12 cellular contexts compared by ENCODE assay signal in the genomic region with DNA sequence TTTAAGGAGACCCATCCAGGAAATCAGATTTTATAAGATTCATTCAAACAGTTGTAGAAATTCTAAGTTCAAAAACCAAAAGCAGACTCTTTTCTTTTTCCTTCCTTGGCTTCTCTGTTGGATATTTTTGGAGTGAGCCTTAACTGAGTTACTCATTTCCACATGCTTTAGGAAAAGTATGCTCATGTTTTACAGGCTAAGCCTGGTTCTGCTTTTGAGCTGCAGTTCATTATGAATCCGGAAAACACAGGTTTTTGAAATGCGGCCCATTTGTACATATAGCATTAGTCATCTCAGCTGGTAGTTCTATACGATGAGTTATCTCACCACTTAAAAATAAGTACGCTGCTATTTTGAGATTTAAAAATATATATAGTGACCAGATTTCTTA.
DNase-seq lines count a peak whose midpoint lies in the region; ATAC-seq and TF ChIP-seq lines count a peak whose summit lies in the region.
"Had no signal": no experiment of that assay in that cellular context is flagged by ENCODE, and none has a peak within 500 bp of the region (broad histone marks: within the 10 kb centered on the region; RNA-seq: fewer than 3 reads in every experiment).

No MANE protein-coding gene starts in this region.

- TF ChIP-seq CTCF in MCF 10A (IDR thresholded peaks at IDR 0.05; ENCODE audit: unreplicated experiment) (no peak), left lung (IDR thresholded peaks at IDR 0.05) (no peak), thoracic aorta (IDR thresholded peaks at IDR 0.05) (no peak), upper lobe of right lung (IDR thresholded peaks at IDR 0.05) (no peak)

- peaks cover 24% of the 10 kb centered on the region for H3K36me3 Mint-ChIP-seq in MCF 10A (ENCODE audit: insufficient read depth, unreplicated experiment)
- no peaks in the 10 kb centered on the region for H3K36me3 Mint-ChIP-seq in activated CD8-positive, alpha-beta memory T cell treated with anti-CD3 and anti-CD28 coated beads, Interleukin-2, amount 10 ng/mL, durations not matched to agents 7 days and 5 days

- intact Hi-C loops in MCF 10A (cut with micrococcal nuclease) = loop anchor here (2.0 to 5.0 kb wide), 2 partner anchors 54 to 67 kb away; no protein-coding TSS in a partner anchor
- intact Hi-C loops in left lung (cut with DNase I) = no loop called here
- intact Hi-C loops in upper lobe of right lung (cut with DNase I) = no loop called here

- peaks cover 51% of the 10 kb centered on the region for H3K4me1 Mint-ChIP-seq in MCF 10A (ENCODE audit: insufficient read depth, unreplicated experiment)
- no peaks in the 10 kb centered on the region for H3K4me1 Mint-ChIP-seq in activated CD8-positive, alpha-beta memory T cell treated with anti-CD3 and anti-CD28 coated beads, Interleukin-2, amount 10 ng/mL, durations not matched to agents 7 days and 5 days

- DNase-seq in M059J (ENCODE audit: low read depth) = peak; percentile 73
- DNase-seq in MCF 10A (ENCODE audit: unreplicated experiment) = peak; percentile 81
- no peak for DNase-seq in left lung
- no peak for DNase-seq in thoracic aorta (ENCODE audit: low spot score)
- DNase-seq in upper lobe of right lung = no peak
- no peak for DNase-seq in activated CD8-positive, alpha-beta memory T cell treated with anti-CD3 and anti-CD28 coated beads, Interleukin-2, amount 10 ng/mL, durations not matched to agents 7 days and 5 days
- DNase-seq in NCI-H1048 (lab: John Stamatoyannopoulos, UW) = no peak
- DNase-seq: activated T-cell treated with anti-CD3 and anti-CD28 coated beads, Interleukin-2, amount 50 U/mL, for 72 hours; Peyer's patch; spleen had no signal

- H3K27ac ChIP-seq in left lung (peak overlapping the region; percentile 25 to 41), thoracic aorta (peak overlapping the region; percentile 84 to 91), upper lobe of right lung (no peak overlapping the region)
- H3K27ac ChIP-seq: spleen had no signal

- H3K4me1 ChIP-seq in left lung (peaks cover 0 to 5% of the 10 kb centered on the region in 2 donors), thoracic aorta (ENCODE audit: control insufficient read depth in 1 of 2, low read depth in 2 of 2) (peaks cover 30 to 60% of the 10 kb centered on the region in 2 donors), upper lobe of right lung (no peaks in the 10 kb centered on the region)
- H3K4me1 ChIP-seq: Peyer's patch, spleen had no signal

- H3K27me3 Mint-ChIP-seq in MCF 10A (ENCODE audit: insufficient read depth, unreplicated experiment) = no peaks in the 10 kb centered on the region
- peaks cover 13% of the 10 kb centered on the region for H3K27me3 Mint-ChIP-seq in activated CD8-positive, alpha-beta memory T cell treated with anti-CD3 and anti-CD28 coated beads, Interleukin-2, amount 10 ng/mL, durations not matched to agents 7 days and 5 days

- peak overlapping the region; percentile 57 for H3K4me3 Mint-ChIP-seq in MCF 10A (ENCODE audit: unreplicated experiment)
- no peak overlapping the region for H3K4me3 Mint-ChIP-seq in activated CD8-positive, alpha-beta memory T cell treated with anti-CD3 and anti-CD28 coated beads, Interleukin-2, amount 10 ng/mL, durations not matched to agents 7 days and 5 days
- H3K4me3 Mint-ChIP-seq: activated T-cell treated with anti-CD3 and anti-CD28 coated beads, Interleukin-2, amount 50 U/mL, for 72 hours had no signal

- BruUV-seq in MCF 10A (replicated peaks; lab: Mats Ljungman, UMichigan) = no TSS peak

- CTCF ChIA-PET in MCF 10A (lab: Yijun Ruan, JAX) = interaction anchor here (0.9 to 2.3 kb wide), 6 partner anchors 9 to 72 kb away, joined by 3 to 8 read pairs (median 4); no protein-coding TSS in a partner anchor
- CTCF ChIA-PET in activated CD8-positive, alpha-beta memory T cell treated with anti-CD3 and anti-CD28 coated beads, Interleukin-2, amount 10 ng/mL, durations not matched to agents 7 days and 5 days (lab: Charles Lee) = interaction anchor here (1.6 kb wide), 1 partner anchor 11 kb away, joined by 3 read pairs; no protein-coding TSS in a partner anchor

- peak overlapping the region; percentile 93 for H3K27ac Mint-ChIP-seq in MCF 10A (ENCODE audit: low read depth, unreplicated experiment)
- no peak overlapping the region for H3K27ac Mint-ChIP-seq in activated CD8-positive, alpha-beta memory T cell treated with anti-CD3 and anti-CD28 coated beads, Interleukin-2, amount 10 ng/mL, durations not matched to agents 7 days and 5 days
- H3K27ac Mint-ChIP-seq: activated T-cell treated with anti-CD3 and anti-CD28 coated beads, Interleukin-2, amount 50 U/mL, for 72 hours had no signal

- H3K27me3 ChIP-seq in left lung = no peaks in the 10 kb centered on the region
- no peaks in the 10 kb centered on the region for H3K27me3 ChIP-seq in thoracic aorta (replicated peaks; ENCODE audit: insufficient read depth)
- no peaks in the 10 kb centered on the region for H3K27me3 ChIP-seq in upper lobe of right lung
- H3K27me3 ChIP-seq: Peyer's patch, spleen had no signal

- H3K36me3 ChIP-seq in left lung = no peaks in the 10 kb centered on the region
- no peaks in the 10 kb centered on the region for H3K36me3 ChIP-seq in thoracic aorta
- H3K36me3 ChIP-seq in upper lobe of right lung = no peaks in the 10 kb centered on the region
- H3K36me3 ChIP-seq: Peyer's patch, spleen had no signal

- H3K9me3 Mint-ChIP-seq in MCF 10A (ENCODE audit: unreplicated experiment) = no peaks in the 10 kb centered on the region
- H3K9me3 Mint-ChIP-seq in activated CD8-positive, alpha-beta memory T cell treated with anti-CD3 and anti-CD28 coated beads, Interleukin-2, amount 10 ng/mL, durations not matched to agents 7 days and 5 days (ENCODE audit: low read depth) = no peaks in the 10 kb centered on the region
- H3K9me3 Mint-ChIP-seq: activated T-cell treated with anti-CD3 and anti-CD28 coated beads, Interleukin-2, amount 50 U/mL, for 72 hours had no signal

- ATAC-seq in left lung (peak; percentile 51), thoracic aorta (ENCODE audit: insufficient number of reproducible peaks, low FRiP score, low read depth) (peak; percentile 12), upper lobe of right lung (no peak)
- no peak for ATAC-seq in activated CD8-positive, alpha-beta memory T cell treated with anti-CD3 and anti-CD28 coated beads, Interleukin-2, amount 10 ng/mL, durations not matched to agents 7 days and 5 days
- ATAC-seq: activated T-cell treated with anti-CD3 and anti-CD28 coated beads, Interleukin-2, amount 50 U/mL, for 72 hours; HCT116; K562 had no signal

- H3K9me3 ChIP-seq in left lung (no peaks in the 10 kb centered on the region), thoracic aorta (no peaks in the 10 kb centered on the region), upper lobe of right lung (no peaks in the 10 kb centered on the region)
- H3K9me3 ChIP-seq: Peyer's patch, spleen had no signal

- POLR2A ChIA-PET in MCF 10A (lab: Yijun Ruan, JAX) = interaction anchor here (0.6 to 4.7 kb wide), 26 partner anchors 11 to 250 kb away, joined by 3 to 139 read pairs (median 4); no protein-coding TSS in a partner anchor

- no peak overlapping the region for H3K4me3 ChIP-seq in left lung
- peak overlapping the region; percentile 69 for H3K4me3 ChIP-seq in thoracic aorta
- no peak overlapping the region for H3K4me3 ChIP-seq in upper lobe of right lung
- H3K4me3 ChIP-seq: K562, Peyer's patch, spleen had no signal

Comparison
In these comparisons a context has a peak if more than half of its experiments do, and no peak if none do; other contexts are left out.
1. DNase-seq: peak in M059J (single experiment) and MCF 10A (single experiment); none in left lung (0 of 2), thoracic aorta (single experiment), upper lobe of right lung (single experiment), activated CD8-positive, alpha-beta memory T cell treated with anti-CD3 and anti-CD28 coated beads, Interleukin-2, amount 10 ng/mL, durations not matched to agents 7 days and 5 days (single experiment) and NCI-H1048 (single experiment).
2. ATAC-seq: peak in left lung (single experiment) and thoracic aorta (single experiment); none in upper lobe of right lung (single experiment) and activated CD8-positive, alpha-beta memory T cell treated with anti-CD3 and anti-CD28 coated beads, Interleukin-2, amount 10 ng/mL, durations not matched to agents 7 days and 5 days (single experiment).